ENCODE assay signal across 24 cellular contexts in genomic region chr13:31848621-31849020, GRCh38.
DNase-seq lines count a peak whose midpoint lies in the region; ATAC-seq and TF ChIP-seq lines count a peak whose summit lies in the region.
"Had no signal": no experiment of that assay in that cellular context is flagged by ENCODE, and none has a peak within 500 bp of the region (broad histone marks: within the 10 kb centered on the region; RNA-seq: fewer than 3 reads in every experiment).

No MANE protein-coding gene starts in this region.

- no peak overlapping the region for H3K27ac ChIP-seq in CD4-positive, alpha-beta T cell (ENCODE audit: low read depth, low read length)
- H3K27ac ChIP-seq: C4-2B, Peyer's patch had no signal

- TF ChIP-seq CTCF in CD4-positive, alpha-beta T cell (IDR thresholded peaks at IDR 0.05), result no peak
- no peak for TF ChIP-seq CTCF in neural crest cell (conservative IDR thresholded peaks at IDR 0.05)

- no peak overlapping the region for H3K27ac Mint-ChIP-seq in CD4-positive, alpha-beta T cell
- H3K27ac Mint-ChIP-seq in neural crest cell (ENCODE audit: unreplicated experiment), result no peak overlapping the region

- H3K36me3 Mint-ChIP-seq in CD4-positive, alpha-beta T cell (ENCODE audit: low read depth), result no peaks in the 10 kb centered on the region
- H3K36me3 Mint-ChIP-seq in neural crest cell (ENCODE audit: low read depth), result no peaks in the 10 kb centered on the region

- H3K27me3 ChIP-seq in CD4-positive, alpha-beta T cell (ENCODE audit: control insufficient read depth, insufficient read depth, low read length), result peaks cover 19% of the 10 kb centered on the region
- H3K27me3 ChIP-seq: MG63, Peyer's patch had no signal

- H3K27me3 Mint-ChIP-seq in CD4-positive, alpha-beta T cell, result peaks cover 38% of the 10 kb centered on the region
- peaks cover 77% of the 10 kb centered on the region for H3K27me3 Mint-ChIP-seq in neural crest cell (ENCODE audit: low read depth)

- POLR2A ChIA-PET in CD4-positive, alpha-beta T cell (lab: Charles Lee), result no interaction called here

- H3K4me1 Mint-ChIP-seq in CD4-positive, alpha-beta T cell (ENCODE audit: low read depth), result peaks cover 16% of the 10 kb centered on the region
- H3K4me1 Mint-ChIP-seq in neural crest cell, result peaks cover 9% of the 10 kb centered on the region

- H3K4me3 Mint-ChIP-seq in CD4-positive, alpha-beta T cell, result peak overlapping the region; percentile 31
- peak overlapping the region; percentile 45 for H3K4me3 Mint-ChIP-seq in neural crest cell

- CTCF ChIA-PET in CD4-positive, alpha-beta T cell (lab: Charles Lee), result no interaction called here

- H3K9me3 Mint-ChIP-seq in CD4-positive, alpha-beta T cell, result no peaks in the 10 kb centered on the region
- no peaks in the 10 kb centered on the region for H3K9me3 Mint-ChIP-seq in neural crest cell

- no peak for DNase-seq in CD4-positive, alpha-beta T cell
- DNase-seq in DMS 273 treated with DMSO at 0.1 percent for 48 hours (lab: John Stamatoyannopoulos, UW) (peak; percentile 10), cerebellum (ENCODE audit: low spot score) (peak; percentile 68), neural crest cell (ENCODE audit: low read depth, low spot score) (no peak), HUDEP-2 (lab: John Stamatoyannopoulos, UW; ENCODE audit: unreplicated experiment in 76 of 76) (no peak), T1000 (lab: John Stamatoyannopoulos, UW) (no peak)
- DNase-seq: ACHN; COR-L47; DMS153; GF-D8; GOT3; Kasumi-1; MG63; NCI-H1048; NCI-H1436 treated with DMSO at 0.1 percent for 48 hours; NCI-H2029; NCI-H2171; NCI-H446 treated with DMSO at 0.1 percent for 48 hours; NCI-H748 treated with DMSO at 0.1 percent for 48 hours; NK-92 treated with Interleukin-12 subunit alpha and Interleukin-12 subunit beta, amount 100 ng/mL, for 24 hours; Peyer's patch had no signal

- intact Hi-C loops in CD4-positive, alpha-beta T cell (cut with DNase I, micrococcal nuclease), result no loop called here

- no peak for ATAC-seq in CD4-positive, alpha-beta T cell (ENCODE audit: poor library complexity)
- ATAC-seq in GM21367 (IDR thresholded peaks at IDR 0.05; ENCODE audit: unreplicated experiment), result no peak
- ATAC-seq: HCT116 had no signal

- no peaks in the 10 kb centered on the region for H3K9me3 ChIP-seq in CD4-positive, alpha-beta T cell (ENCODE audit: control insufficient read depth, low read length)
- H3K9me3 ChIP-seq: MG63, Peyer's patch had no signal

Comparison
In these comparisons a context has a peak if more than half of its experiments do, and no peak if none do; other contexts are left out.
1. DNase-seq: peak in DMS 273 treated with DMSO at 0.1 percent for 48 hours (single experiment) and cerebellum (single experiment); none in CD4-positive, alpha-beta T cell (0 of 10), neural crest cell (single experiment), HUDEP-2 (0 of 76) and T1000 (single experiment).